ENCODE assay signal across 8 cellular contexts in the genomic region with DNA sequence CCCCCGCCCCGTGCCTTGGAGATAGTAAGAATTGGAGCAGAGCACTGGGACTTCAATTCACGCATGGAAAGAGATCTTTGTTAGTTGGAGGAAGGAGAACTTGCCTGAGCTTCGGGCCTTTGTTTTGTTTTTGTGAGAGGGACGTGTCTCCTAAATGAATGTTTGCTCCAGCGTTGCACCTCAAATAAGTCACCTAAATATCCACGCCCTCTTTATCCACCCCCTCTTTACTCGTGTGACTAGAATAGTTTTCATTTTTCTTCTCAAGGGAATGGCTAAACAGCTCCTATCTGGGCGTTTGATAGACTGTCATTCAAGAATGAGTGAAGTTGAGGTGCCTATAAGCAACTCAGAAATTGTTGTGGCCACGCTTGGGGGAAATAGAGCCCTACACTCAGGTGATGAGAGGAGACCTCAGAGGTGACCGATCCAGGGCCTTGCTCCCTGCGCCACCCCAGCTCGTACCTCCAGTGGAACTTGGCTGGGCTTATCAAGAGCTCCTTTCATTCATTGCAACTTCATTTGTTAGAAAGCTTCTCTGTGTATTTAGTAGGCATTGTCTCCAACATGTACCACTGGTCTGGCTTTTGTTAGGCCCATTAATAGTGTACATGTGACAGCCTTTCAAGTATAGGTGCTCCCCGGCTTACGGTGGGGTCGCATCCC. TPM values are rescaled to one million over a fixed set of nuclear protein-coding genes. Genes with fewer than 3 reads are reported as not detected.
A peak's percentile ranks its signal among the peaks of the same experiment; 100 is the strongest.
DNase-seq lines count a peak whose midpoint lies in the region; ATAC-seq, FAIRE-seq and TF ChIP-seq lines count a peak whose summit lies in the region.

No MANE protein-coding gene starts in this region.

- DNase-seq in AG09309 (ENCODE audit: low read depth) = no peak
- DNase-seq in Jurkat, Clone E6-1 (ENCODE audit: low read depth, low spot score) = no peak
- DNase-seq in chondrocyte (ENCODE audit: low spot score) = no peak
- no peak for DNase-seq in GM12892 (ENCODE audit: insufficient read length)
- no peak for DNase-seq in activated CD4-positive, CD25-positive, alpha-beta regulatory T cell (lab: John Stamatoyannopoulos, UW)
- no peak for DNase-seq in activated CD4-positive, alpha-beta T cell treated with anti-CD3 and anti-CD28 coated beads, Interleukin-2, amount 50 U/mL, for 4 hours

- FAIRE-seq in GM12892 (lab: Jason Lieb, UNC) = no peak

- H3K4me3 Mint-ChIP-seq in chondrocyte (ENCODE audit: unreplicated experiment) = peak overlapping the region; percentile 95

- no peaks in the 10 kb centered on the region for H3K27me3 ChIP-seq in muscle layer of duodenum (ENCODE audit: low read depth, low read length)

- no peaks in the 10 kb centered on the region for H3K9me3 Mint-ChIP-seq in chondrocyte (ENCODE audit: low read depth)

- H3K27ac ChIP-seq in muscle layer of duodenum (ENCODE audit: low read length) = no peak overlapping the region

- ATAC-seq in HG02678 (IDR thresholded peaks at IDR 0.05; ENCODE audit: unreplicated experiment) = no peak

- H3K27ac Mint-ChIP-seq in chondrocyte (ENCODE audit: unreplicated experiment) = peak overlapping the region; percentile 96

- TF ChIP-seq CTCF in AG09309 (IDR thresholded peaks at IDR 0.05; ENCODE audit: control insufficient read depth, insufficient read depth, low read depth, low read length, missing control alignments) = no peak
- TF ChIP-seq CTCF in chondrocyte (IDR thresholded peaks at IDR 0.05) = no peak

- H3K4me3 ChIP-seq in AG09309 (ENCODE audit: control insufficient read depth, low read depth, low read length) (peak overlapping the region; percentile 77), muscle layer of duodenum (ENCODE audit: low read depth in 1 of 2, low read length in 2 of 2) (peak overlapping the region; percentile 74 to 84)
- peak overlapping the region; percentile 85 for H3K4me3 ChIP-seq in Jurkat, Clone E6-1 (ENCODE audit: low read length)

- H3K4me1 ChIP-seq in muscle layer of duodenum (ENCODE audit: control insufficient read depth in 1 of 2, insufficient read depth in 2 of 2, low read length in 2 of 2) = peaks cover 12 to 31% of the 10 kb centered on the region in 2 donors

- no peak for TF ChIP-seq POLR2A in GM12892 (IDR thresholded peaks at IDR 0.05; ENCODE audit: low read depth, low read length)

- no peaks in the 10 kb centered on the region for H3K9me3 ChIP-seq in muscle layer of duodenum (ENCODE audit: control insufficient read depth in 1 of 2, low read length in 2 of 2)

- H3K36me3 ChIP-seq in muscle layer of duodenum (ENCODE audit: control insufficient read depth in 1 of 2, insufficient read depth in 2 of 2, low read length in 2 of 2) = no peaks in the 10 kb centered on the region

- H3K27me3 Mint-ChIP-seq in chondrocyte (ENCODE audit: low read depth) = peaks cover 5% of the 10 kb centered on the region

- peaks cover 39% of the 10 kb centered on the region for H3K4me1 Mint-ChIP-seq in chondrocyte (ENCODE audit: low read depth)

- no peaks in the 10 kb centered on the region for H3K36me3 Mint-ChIP-seq in chondrocyte (ENCODE audit: low read depth)

RNA-seq across cellular contexts. Expression of a gene that starts 0.9 kb away (rescaled TPM):
- polyA plus RNA-seq in Jurkat, Clone E6-1 (2012; ENCODE audit: insufficient read depth, insufficient read length) = 39.1 TPM
- 31.5 to 48.2 TPM (median 38.1 TPM) in 3 replicates for total RNA-seq in chondrocyte
- 21.5 TPM for polyA plus RNA-seq in GM12892 (2012; ENCODE audit: missing spikeins)
